In genomic region chr1:156741613-156741983, GRCh38 we compare ENCODE assay signal across 8 cellular contexts. TPM values are rescaled to one million over a fixed set of nuclear protein-coding genes. Genes with fewer than 3 reads are reported as not detected.
A peak's percentile ranks its signal among the peaks of the same experiment; 100 is the strongest.
DNase-seq lines count a peak whose midpoint lies in the region; ATAC-seq and TF ChIP-seq lines count a peak whose summit lies in the region.

No MANE protein-coding gene starts in this region.

- 56 to 71% methylated on average over 5 of the region's 5 CpGs for WGBS in testis, 2 donors

- no peak for TF ChIP-seq POLR2A in testis (IDR thresholded peaks at IDR 0.05)

- no peak for TF ChIP-seq CTCF in testis (IDR thresholded peaks at IDR 0.05)

- no peak for ATAC-seq in HG03442 (IDR thresholded peaks at IDR 0.05; ENCODE audit: unreplicated experiment)

- H3K4me3 Mint-ChIP-seq in T-helper 2 cell treated with Interferon-gamma antibody and Interleukin-4, amounts not matched to agents 5 μg/mL and 100 μg/mL, for 36 hours: peak overlapping the region; percentile 98
- peak overlapping the region; percentile 93 for H3K4me3 Mint-ChIP-seq in activated T-helper 1 cell treated with anti-CD3 and anti-CD28 coated beads, Interleukin-12 subunit alpha, Interleukin-12 subunit beta, Interleukin-2, Interleukin-4 antibody, amounts not matched to agents 30 ng/mL and 10 ng/mL and 1 ng/mL, durations not matched to agents 14 hours and 24 hours and 36 hours
- H3K4me3 Mint-ChIP-seq in immature natural killer cell: peak overlapping the region; percentile 26 to 97 (median 96)

- no peaks in the 10 kb centered on the region for H3K27me3 Mint-ChIP-seq in T-helper 2 cell treated with Interferon-gamma antibody and Interleukin-4, amounts not matched to agents 5 μg/mL and 100 μg/mL, for 36 hours (ENCODE audit: low read depth)
- no peaks in the 10 kb centered on the region for H3K27me3 Mint-ChIP-seq in activated T-helper 1 cell treated with anti-CD3 and anti-CD28 coated beads, Interleukin-12 subunit alpha, Interleukin-12 subunit beta, Interleukin-2, Interleukin-4 antibody, amounts not matched to agents 30 ng/mL and 10 ng/mL and 1 ng/mL, durations not matched to agents 14 hours and 24 hours and 36 hours (ENCODE audit: insufficient read depth)
- H3K27me3 Mint-ChIP-seq in immature natural killer cell (ENCODE audit: low read depth in 3 of 3): peaks cover 0 to 7% (median 3%) of the 10 kb centered on the region in 3 donors

- H3K9me3 ChIP-seq in testis: no peaks in the 10 kb centered on the region

- peak overlapping the region; percentile 95 for H3K27ac Mint-ChIP-seq in T-helper 2 cell treated with Interferon-gamma antibody and Interleukin-4, amounts not matched to agents 5 μg/mL and 100 μg/mL, for 36 hours
- peak overlapping the region; percentile 94 for H3K27ac Mint-ChIP-seq in activated T-helper 1 cell treated with anti-CD3 and anti-CD28 coated beads, Interleukin-12 subunit alpha, Interleukin-12 subunit beta, Interleukin-2, Interleukin-4 antibody, amounts not matched to agents 30 ng/mL and 10 ng/mL and 1 ng/mL, durations not matched to agents 14 hours and 24 hours and 36 hours
- peak overlapping the region; percentile 87 to 99 (median 98) for H3K27ac Mint-ChIP-seq in immature natural killer cell

- H3K27me3 ChIP-seq in testis: no peaks in the 10 kb centered on the region

- H3K4me3 ChIP-seq in testis: peak overlapping the region in 1 of 2 donors; percentile 89

- peaks cover 22% of the 10 kb centered on the region for H3K4me1 ChIP-seq in testis

- H3K27ac ChIP-seq in testis: peak overlapping the region; percentile 81 to 88

- intact Hi-C loops in activated T-helper 1 cell treated with anti-CD3 and anti-CD28 coated beads, Interleukin-12 subunit alpha, Interleukin-12 subunit beta, Interleukin-2, Interleukin-4 antibody, amounts not matched to agents 30 ng/mL and 10 ng/mL and 1 ng/mL, durations not matched to agents 14 hours and 24 hours and 36 hours (cut with micrococcal nuclease): loop anchor here (1.0 to 10.0 kb wide), 9 partner anchors 10 to 884 kb away; partner anchors contain the start of genes CCT3, ETV3, GON4L and HDGF
- intact Hi-C loops in testis (cut with DNase I; ENCODE audit: low total_unique reads) (no loop called here), posterior vena cava (cut with DNase I) (no loop called here)

- H3K9me3 Mint-ChIP-seq in T-helper 2 cell treated with Interferon-gamma antibody and Interleukin-4, amounts not matched to agents 5 μg/mL and 100 μg/mL, for 36 hours: no peaks in the 10 kb centered on the region
- no peaks in the 10 kb centered on the region for H3K9me3 Mint-ChIP-seq in activated T-helper 1 cell treated with anti-CD3 and anti-CD28 coated beads, Interleukin-12 subunit alpha, Interleukin-12 subunit beta, Interleukin-2, Interleukin-4 antibody, amounts not matched to agents 30 ng/mL and 10 ng/mL and 1 ng/mL, durations not matched to agents 14 hours and 24 hours and 36 hours
- H3K9me3 Mint-ChIP-seq in immature natural killer cell: peaks cover 0 to 2% (median 0%) of the 10 kb centered on the region in 6 donors

- peaks cover 32% of the 10 kb centered on the region for H3K4me1 Mint-ChIP-seq in T-helper 2 cell treated with Interferon-gamma antibody and Interleukin-4, amounts not matched to agents 5 μg/mL and 100 μg/mL, for 36 hours (ENCODE audit: low read depth)
- H3K4me1 Mint-ChIP-seq in activated T-helper 1 cell treated with anti-CD3 and anti-CD28 coated beads, Interleukin-12 subunit alpha, Interleukin-12 subunit beta, Interleukin-2, Interleukin-4 antibody, amounts not matched to agents 30 ng/mL and 10 ng/mL and 1 ng/mL, durations not matched to agents 14 hours and 24 hours and 36 hours (ENCODE audit: low read depth): peaks cover 60% of the 10 kb centered on the region
- H3K4me1 Mint-ChIP-seq in immature natural killer cell: peaks cover 35 to 38% of the 10 kb centered on the region in 2 donors

- no peaks in the 10 kb centered on the region for H3K36me3 ChIP-seq in testis (ENCODE audit: low read depth, missing control alignments)

- peaks cover 46% of the 10 kb centered on the region for H3K36me3 Mint-ChIP-seq in T-helper 2 cell treated with Interferon-gamma antibody and Interleukin-4, amounts not matched to agents 5 μg/mL and 100 μg/mL, for 36 hours (ENCODE audit: low read depth)
- H3K36me3 Mint-ChIP-seq in activated T-helper 1 cell treated with anti-CD3 and anti-CD28 coated beads, Interleukin-12 subunit alpha, Interleukin-12 subunit beta, Interleukin-2, Interleukin-4 antibody, amounts not matched to agents 30 ng/mL and 10 ng/mL and 1 ng/mL, durations not matched to agents 14 hours and 24 hours and 36 hours (ENCODE audit: low read depth): peaks cover 56% of the 10 kb centered on the region
- H3K36me3 Mint-ChIP-seq in immature natural killer cell: peaks cover 3 to 7% (median 6%) of the 10 kb centered on the region in 3 donors

- peak; percentile 37 for DNase-seq in T-helper 2 cell treated with Interferon-gamma antibody and Interleukin-4, amounts not matched to agents 5 μg/mL and 100 μg/mL, for 36 hours (ENCODE audit: low spot score)
- DNase-seq in T-helper 2 cell (no peak), immature natural killer cell (no peak), testis (no peak), NCI-H510A treated with DMSO at 0.1 percent for 48 hours (lab: John Stamatoyannopoulos, UW) (no peak), posterior vena cava (ENCODE audit: low spot score) (no peak)
- no peak for DNase-seq in activated T-helper 1 cell treated with anti-CD3 and anti-CD28 coated beads, Interleukin-12 subunit alpha, Interleukin-12 subunit beta, Interleukin-2, Interleukin-4 antibody, amounts not matched to agents 30 ng/mL and 10 ng/mL and 1 ng/mL, durations not matched to agents 14 hours and 24 hours and 36 hours (ENCODE audit: low spot score)

RNA-seq across cellular contexts. Expression of gene MRPL24, which starts 0.7 kb away (rescaled TPM):
- 132 and 135 TPM in 2 replicates for total RNA-seq in activated T-helper 1 cell treated with anti-CD3 and anti-CD28 coated beads, Interleukin-12 subunit alpha, Interleukin-12 subunit beta, Interleukin-2, Interleukin-4 antibody, amounts not matched to agents 30 ng/mL and 10 ng/mL and 1 ng/mL, durations not matched to agents 14 hours and 24 hours and 36 hours
- polyA plus RNA-seq in immature natural killer cell (100 to 1,000 TPM in 1 of 3 donors, 10 to 100 TPM in 2; 75.4 to 126 (median 88.2) TPM), testis (ENCODE audit: insufficient read depth, low read depth, low replicate concordance) (101 TPM)
- total RNA-seq in testis (10 to 100 TPM; 36.6 to 51.7 TPM), posterior vena cava (10 to 100 TPM; 60.5 to 63.7 TPM)

RNA-seq across cellular contexts. Expression of gene HDGF, which starts 9.9 kb away (rescaled TPM):
- 371 and 374 TPM in 2 replicates for total RNA-seq in activated T-helper 1 cell treated with anti-CD3 and anti-CD28 coated beads, Interleukin-12 subunit alpha, Interleukin-12 subunit beta, Interleukin-2, Interleukin-4 antibody, amounts not matched to agents 30 ng/mL and 10 ng/mL and 1 ng/mL, durations not matched to agents 14 hours and 24 hours and 36 hours
- polyA plus RNA-seq in immature natural killer cell (10 to 100 TPM; 27.5 to 35.4 (median 32.4) TPM), testis (ENCODE audit: insufficient read depth, low read depth, low replicate concordance) (133 TPM)
- total RNA-seq in testis (10 to 100 TPM; 78.2 to 97.7 TPM), posterior vena cava (100 to 1,000 TPM; 101 to 126 TPM)

RNA-seq across cellular contexts. Expression of gene ISG20L2, which starts 13.0 kb away (rescaled TPM):
- total RNA-seq in activated T-helper 1 cell treated with anti-CD3 and anti-CD28 coated beads, Interleukin-12 subunit alpha, Interleukin-12 subunit beta, Interleukin-2, Interleukin-4 antibody, amounts not matched to agents 30 ng/mL and 10 ng/mL and 1 ng/mL, durations not matched to agents 14 hours and 24 hours and 36 hours: 73.7 and 81.5 TPM in 2 replicates
- 10 to 100 TPM in 2 of 3 donors, 1 to 10 TPM in 1; 9.3 to 34.1 (median 15.8) TPM for polyA plus RNA-seq in immature natural killer cell
- 100 to 1,000 TPM in 1 of 2 donors, 10 to 100 TPM in 1; 60.9 to 150 TPM for total RNA-seq in testis
- polyA plus RNA-seq in testis (ENCODE audit: insufficient read depth, low read depth, low replicate concordance): 223 TPM
- total RNA-seq in posterior vena cava: 10 to 100 TPM; 17.3 to 20.3 TPM

RNA-seq across cellular contexts. Expression of gene METTL25B, which starts 13.3 kb away (rescaled TPM):
- 31.6 and 38.9 TPM in 2 replicates for total RNA-seq in activated T-helper 1 cell treated with anti-CD3 and anti-CD28 coated beads, Interleukin-12 subunit alpha, Interleukin-12 subunit beta, Interleukin-2, Interleukin-4 antibody, amounts not matched to agents 30 ng/mL and 10 ng/mL and 1 ng/mL, durations not matched to agents 14 hours and 24 hours and 36 hours
- polyA plus RNA-seq in immature natural killer cell (1 to 10 TPM; 4.1 to 6.3 (median 4.4) TPM), testis (ENCODE audit: insufficient read depth, low read depth, low replicate concordance) (50.5 TPM)
- total RNA-seq in testis (10 to 100 TPM; 34.1 to 69.0 TPM), posterior vena cava (10 to 100 TPM; 19.6 to 21.6 TPM)

RNA-seq across cellular contexts. Expression of gene PRCC, which starts 25.7 kb away (rescaled TPM):
- 117 TPM in 2 replicates for total RNA-seq in activated T-helper 1 cell treated with anti-CD3 and anti-CD28 coated beads, Interleukin-12 subunit alpha, Interleukin-12 subunit beta, Interleukin-2, Interleukin-4 antibody, amounts not matched to agents 30 ng/mL and 10 ng/mL and 1 ng/mL, durations not matched to agents 14 hours and 24 hours and 36 hours
- polyA plus RNA-seq in immature natural killer cell: 10 to 100 TPM; 25.9 to 55.6 (median 32.8) TPM
- 10 to 100 TPM; 53.3 to 62.0 TPM for total RNA-seq in testis
- 68.3 TPM for polyA plus RNA-seq in testis (ENCODE audit: insufficient read depth, low read depth, low replicate concordance)
- 10 to 100 TPM; 44.3 to 48.6 TPM for total RNA-seq in posterior vena cava
